Comparison of ENCODE assay signal across 8 cellular contexts in genomic region chr12:121399391-121400331, GRCh38. TPM values are rescaled to one million over a fixed set of nuclear protein-coding genes. Genes with fewer than 3 reads are reported as not detected.
A peak's percentile ranks its signal among the peaks of the same experiment; 100 is the strongest.
DNase-seq lines count a peak whose midpoint lies in the region; ATAC-seq lines count a peak whose summit lies in the region.

Gene RNF34 (plus strand): TSS chr12:121400118. CDS start chr12:121400213, 95 bp downstream.

- DNase-seq in C1 segment of cervical spinal cord (lab: John Stamatoyannopoulos, UW) (peak; percentile 79 to 97 (median 94)), NCI-H748 treated with DMSO at 0.1 percent for 48 hours (lab: John Stamatoyannopoulos, UW) (peak; percentile 97), dedifferentiated amniotic fluid mesenchymal stem cell (ENCODE audit: extremely low spot score) (peak; percentile 96), left lobe of liver (ENCODE audit: low spot score) (peak; percentile 99)
- DNase-seq in activated CD4-positive, alpha-beta T cell treated with anti-CD3 and anti-CD28 coated beads, Interleukin-2, amount 50 U/mL, for 24 hours (ENCODE audit: low read depth in 1 of 2, low spot score in 1 of 2) = peak; percentile 91 to 97
- peak; percentile 98 for DNase-seq in stimulated activated CD4-positive, alpha-beta T cell treated with anti-CD3 and anti-CD28 coated beads, Interleukin-2, amount 100 ng/mL, for 4 hours (ENCODE audit: low read depth)

- ATAC-seq in GM19372 (IDR thresholded peaks at IDR 0.05; ENCODE audit: low read depth, unreplicated experiment) (peak; percentile 90), HG03558 (IDR thresholded peaks at IDR 0.05; ENCODE audit: extremely low read depth, unreplicated experiment) (peak; percentile 88), left lobe of liver (peak; percentile 96)

RNA-seq across cellular contexts. Expression of gene RNF34, which starts in this region (rescaled TPM):
- total RNA-seq in left lobe of liver = 9.9 TPM

Comparison
In these comparisons a context has a peak if more than half of its experiments do, and no peak if none do; other contexts are left out.
1. Peak in every context shown above with its lines: DNase-seq and ATAC-seq.